In the genomic region with DNA sequence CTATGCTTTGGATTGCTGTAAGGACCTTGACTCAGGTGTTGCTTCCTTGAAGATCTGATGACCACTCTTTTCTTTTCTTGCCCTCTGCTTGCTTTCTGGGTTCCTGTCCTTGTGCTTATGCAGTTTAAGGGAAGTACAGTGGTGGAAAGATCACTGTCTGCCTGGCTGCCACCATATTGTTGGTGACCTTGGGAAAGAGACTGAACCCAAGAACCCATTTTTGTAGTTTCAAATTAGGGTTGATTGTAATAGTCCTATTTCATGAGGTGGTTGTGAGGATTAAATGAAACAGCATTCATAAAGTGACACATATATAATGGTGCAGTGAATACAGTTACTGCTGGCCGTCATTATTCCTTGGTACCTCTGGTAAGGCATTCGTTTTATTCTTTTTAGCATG, we compare ENCODE assay signal across 20 cellular contexts. TPM values are rescaled to one million over a fixed set of nuclear protein-coding genes. Genes with fewer than 3 reads are reported as not detected.
DNase-seq lines count a peak whose midpoint lies in the region; ATAC-seq and TF ChIP-seq lines count a peak whose summit lies in the region.
"Had no signal": no experiment of that assay in that cellular context is flagged by ENCODE, and none has a peak within 500 bp of the region (broad histone marks: within the 10 kb centered on the region; RNA-seq: fewer than 3 reads in every experiment).

No MANE protein-coding gene starts in this region.

- CTCF ChIA-PET in activated B cell treated with CpG ODN at 0.5 μM for 24 hours (lab: Charles Lee): no interaction called here

- intact Hi-C loops in heart right ventricle (cut with DNase I): no loop called here
- intact Hi-C loops in left ventricle myocardium superior (cut with micrococcal nuclease): no loop called here
- intact Hi-C loops in activated B cell treated with CpG ODN at 0.5 μM for 24 hours (cut with micrococcal nuclease): loop anchor here (2.0 kb wide), 1 partner anchor 16 kb away; no protein-coding TSS in a partner anchor

- POLR2A ChIA-PET in activated B cell treated with CpG ODN at 0.5 μM for 24 hours (lab: Charles Lee): no interaction called here

- TF ChIP-seq CTCF in heart right ventricle (IDR thresholded peaks at IDR 0.05) (no peak), activated B cell treated with CpG ODN at 0.5 μM for 24 hours (IDR thresholded peaks at IDR 0.05) (no peak)

- 91 to 92% methylated on average over 2 of the region's 2 CpGs for WGBS in heart right ventricle, 2 donors

- H3K36me3 ChIP-seq in heart right ventricle: no peaks in the 10 kb centered on the region
- H3K36me3 ChIP-seq: cardiac muscle cell, uterus had no signal

- H3K27me3 Mint-ChIP-seq in activated B cell treated with CpG ODN at 0.5 μM for 24 hours: no peaks in the 10 kb centered on the region
- H3K27me3 Mint-ChIP-seq: activated CD4-positive, alpha-beta T cell treated with anti-CD3 and anti-CD28 coated beads for 36 hours; activated CD8-positive, alpha-beta memory T cell treated with anti-CD3 and anti-CD28 coated beads, Interleukin-2, amount 10 ng/mL, durations not matched to agents 7 days and 5 days; T-cell had no signal

- H3K36me3 Mint-ChIP-seq in activated B cell treated with CpG ODN at 0.5 μM for 24 hours (ENCODE audit: low read depth): peaks cover 7% of the 10 kb centered on the region

- H3K4me1 Mint-ChIP-seq in activated B cell treated with CpG ODN at 0.5 μM for 24 hours: peaks cover 92% of the 10 kb centered on the region

- no peaks in the 10 kb centered on the region for H3K9me3 ChIP-seq in heart right ventricle
- H3K9me3 ChIP-seq: uterus had no signal

- H3K4me3 ChIP-seq in heart right ventricle: no peak overlapping the region
- H3K4me3 ChIP-seq: cardiac muscle cell, uterus had no signal

- no peaks in the 10 kb centered on the region for H3K27me3 ChIP-seq in heart right ventricle
- no peaks in the 10 kb centered on the region for H3K27me3 ChIP-seq in layer of hippocampus (ENCODE audit: control insufficient read depth, insufficient read depth, low read length)
- H3K27me3 ChIP-seq: cardiac muscle cell, uterus had no signal

- no peaks in the 10 kb centered on the region for H3K9me3 Mint-ChIP-seq in activated B cell treated with CpG ODN at 0.5 μM for 24 hours
- H3K9me3 Mint-ChIP-seq: activated T-helper 2 cell treated with anti-CD3 and anti-CD28 coated beads, Interferon-gamma antibody, Interleukin-2, Interleukin-4, amounts not matched to agents 10 μg/mL and 5 μg/mL and 100 μg/mL, durations not matched to agents 14 hours and 24 hours and 36 hours; T-cell had no signal

- ATAC-seq in heart right ventricle (no peak), left ventricle myocardium superior (no peak), activated B cell treated with CpG ODN at 0.5 μM for 24 hours (ENCODE audit: low read depth) (no peak)
- ATAC-seq: activated CD4-positive, alpha-beta T cell treated with anti-CD3 and anti-CD28 coated beads for 36 hours; activated CD8-positive, alpha-beta memory T cell treated with anti-CD3 and anti-CD28 coated beads, Interleukin-2, amount 10 ng/mL, durations not matched to agents 7 days and 5 days; T-cell had no signal

- peaks cover 28 to 96% (median 89%) of the 10 kb centered on the region in 9 donors for H3K4me1 ChIP-seq in heart right ventricle

- H3K27ac Mint-ChIP-seq in activated B cell treated with CpG ODN at 0.5 μM for 24 hours: peak overlapping the region; percentile 46
- H3K27ac Mint-ChIP-seq: activated CD8-positive, alpha-beta memory T cell treated with anti-CD3 and anti-CD28 coated beads, Interleukin-2, amount 10 ng/mL, durations not matched to agents 7 days and 5 days; activated T-helper 2 cell treated with anti-CD3 and anti-CD28 coated beads, Interferon-gamma antibody, Interleukin-2, Interleukin-4, amounts not matched to agents 10 μg/mL and 5 μg/mL and 100 μg/mL, durations not matched to agents 14 hours and 24 hours and 36 hours had no signal

- H3K4me3 Mint-ChIP-seq in activated B cell treated with CpG ODN at 0.5 μM for 24 hours: no peak overlapping the region
- H3K4me3 Mint-ChIP-seq: activated CD8-positive, alpha-beta memory T cell treated with anti-CD3 and anti-CD28 coated beads, Interleukin-2, amount 10 ng/mL, durations not matched to agents 7 days and 5 days; T-cell had no signal

- H3K27ac ChIP-seq in heart right ventricle (peak overlapping the region in 8 of 10 donors; percentile 9 to 72 (median 49)), layer of hippocampus (ENCODE audit: low read depth, low read length) (peak overlapping the region; percentile 43), substantia nigra (ENCODE audit: low read depth, low read length, poor library complexity, severe bottlenecking) (peak overlapping the region; percentile 72)
- H3K27ac ChIP-seq: C4-2B, cardiac muscle cell, uterus had no signal

- DNase-seq in heart right ventricle (no peak), left ventricle myocardium superior (no peak), activated B cell treated with CpG ODN at 0.5 μM for 24 hours (no peak), substantia nigra (lab: John Stamatoyannopoulos, UW) (no peak), SIG-M5 (lab: John Stamatoyannopoulos, UW) (no peak)
- DNase-seq in stimulated activated naive CD4-positive, alpha-beta T cell (lab: John Stamatoyannopoulos, UW): no peak
- DNase-seq in activated CD4-positive, alpha-beta T cell treated with anti-CD3 and anti-CD28 coated beads for 48 hours: no peak
- DNase-seq: activated CD4-positive, alpha-beta T cell treated with anti-CD3 and anti-CD28 coated beads for 36 hours; activated CD8-positive, alpha-beta memory T cell treated with anti-CD3 and anti-CD28 coated beads, Interleukin-2, amount 10 ng/mL, durations not matched to agents 7 days and 5 days; DMS153; erythroblast; KBM-7; NCI-H1694; stimulated activated CD4-positive, alpha-beta T cell treated with anti-CD3 and anti-CD28 coated beads, Interleukin-4, amount 100 ng/mL, for 4 hours; T-cell; uterus had no signal

RNA-seq across cellular contexts. Expression of a gene that starts 41.1 kb away (rescaled TPM):
- total RNA-seq in heart right ventricle (100 to 1,000 TPM in 5 of 10 donors, 10 to 100 TPM in 5; 74.5 to 116 (median 96.0) TPM), left ventricle myocardium superior (99.5 TPM), activated B cell treated with CpG ODN at 0.5 μM for 24 hours (211 and 232 TPM in 2 replicates)
- 10 to 100 TPM; 44.3 to 46.2 TPM for polyA plus RNA-seq in heart right ventricle
